Comparison of ENCODE assay signal across 37 cellular contexts in genomic region chr6:540490-540889, GRCh38.
"Had no signal": no experiment of that assay in that cellular context is flagged by ENCODE, and none has a peak within 500 bp of the region (broad histone marks: within the 10 kb centered on the region; RNA-seq: fewer than 3 reads in every experiment).

No MANE protein-coding gene starts in this region.

- H3K4me1 ChIP-seq: adrenal gland, ascending aorta, breast epithelium, esophagus muscularis mucosa, foreskin keratinocyte, gastrocnemius medialis, heart left ventricle had no signal

- H3K4me1 Mint-ChIP-seq: brain, endodermal cell had no signal

- H3K27ac Mint-ChIP-seq: activated B cell treated with CpG ODN at 0.5 μM for 24 hours; activated CD4-positive, alpha-beta memory T cell treated with anti-CD3 and anti-CD28 coated beads for 36 hours; activated CD4-positive, alpha-beta T cell treated with anti-CD3 and anti-CD28 coated beads for 36 hours; activated CD4-positive, alpha-beta T cell treated with anti-CD3 and anti-CD28 coated beads, Interleukin-2, amount 10 ng/mL, durations not matched to agents 24 days and 14 days; activated CD8-positive, alpha-beta memory T cell treated with anti-CD3 and anti-CD28 coated beads, Interleukin-2, amount 10 ng/mL, durations not matched to agents 7 days and 5 days; activated CD8-positive, alpha-beta T cell treated with anti-CD3 and anti-CD28 coated beads, Interleukin-2, amount 10 ng/mL, durations not matched to agents 7 days and 5 days; activated T-helper 1 cell treated with anti-CD3 and anti-CD28 coated beads, Interleukin-12 subunit alpha, Interleukin-12 subunit beta, Interleukin-2, Interleukin-4 antibody, amounts not matched to agents 30 ng/mL and 10 ng/mL and 1 ng/mL, durations not matched to agents 14 hours and 24 hours and 36 hours; brain; dendritic cell treated with granulocyte-macrophage colony-stimulating factor and Interleukin-4, amounts not matched to agents 40 ng/mL and 50 ng/mL, for 4 days; endodermal cell; T-helper 17 cell; T-helper 2 cell treated with Interferon-gamma antibody and Interleukin-4, amounts not matched to agents 5 μg/mL and 100 μg/mL, for 36 hours had no signal

- H3K4me3 ChIP-seq: adrenal gland, ascending aorta, breast epithelium, cardiac muscle cell, coronary artery, dorsolateral prefrontal cortex, esophagus muscularis mucosa, gastrocnemius medialis, heart left ventricle had no signal

- H3K4me3 Mint-ChIP-seq: activated B cell treated with CpG ODN at 0.5 μM for 24 hours; activated CD4-positive, alpha-beta memory T cell treated with anti-CD3 and anti-CD28 coated beads for 36 hours; activated CD4-positive, alpha-beta T cell treated with anti-CD3 and anti-CD28 coated beads for 36 hours; activated CD4-positive, alpha-beta T cell treated with anti-CD3 and anti-CD28 coated beads, Interleukin-2, amount 10 ng/mL, durations not matched to agents 24 days and 14 days; activated CD8-positive, alpha-beta memory T cell treated with anti-CD3 and anti-CD28 coated beads, Interleukin-2, amount 10 ng/mL, durations not matched to agents 7 days and 5 days; activated CD8-positive, alpha-beta T cell treated with anti-CD3 and anti-CD28 coated beads, Interleukin-2, amount 10 ng/mL, durations not matched to agents 7 days and 5 days; activated T-helper 1 cell treated with anti-CD3 and anti-CD28 coated beads, Interleukin-12 subunit alpha, Interleukin-12 subunit beta, Interleukin-2, Interleukin-4 antibody, amounts not matched to agents 30 ng/mL and 10 ng/mL and 1 ng/mL, durations not matched to agents 14 hours and 24 hours and 36 hours; brain; dendritic cell treated with granulocyte-macrophage colony-stimulating factor and Interleukin-4, amounts not matched to agents 40 ng/mL and 50 ng/mL, for 4 days; endodermal cell; T-helper 17 cell; T-helper 2 cell treated with Interferon-gamma antibody and Interleukin-4, amounts not matched to agents 5 μg/mL and 100 μg/mL, for 36 hours had no signal

- DNase-seq: activated B cell treated with CpG ODN at 0.5 μM for 24 hours; activated CD4-positive, alpha-beta memory T cell treated with anti-CD3 and anti-CD28 coated beads for 36 hours; activated CD4-positive, alpha-beta T cell treated with anti-CD3 and anti-CD28 coated beads for 36 hours; activated CD8-positive, alpha-beta memory T cell treated with anti-CD3 and anti-CD28 coated beads, Interleukin-2, amount 10 ng/mL, durations not matched to agents 7 days and 5 days; activated CD8-positive, alpha-beta memory T cell treated with anti-CD3 and anti-CD28 coated beads, Interleukin-2, amount 50 U/mL, for 4 hours; activated CD8-positive, alpha-beta T cell treated with anti-CD3 and anti-CD28 coated beads, Interleukin-2, amount 10 ng/mL, durations not matched to agents 7 days and 5 days; activated gamma-delta T cell; activated naive CD4-positive, alpha-beta T cell; activated naive CD4-positive, alpha-beta T cell treated with anti-CD3 and anti-CD28 coated beads, Interleukin-2, amount 50 U/mL, for 16 hours; activated T-cell treated with anti-CD3 and anti-CD28 coated beads, Interleukin-2, amount 50 U/mL, for 1 hour; activated T-cell treated with anti-CD3 and anti-CD28 coated beads, Interleukin-2, amount 50 U/mL, for 48 hours; adrenal gland; central memory CD4-positive, alpha-beta T cell; cerebellar nuclear complex; dorsolateral prefrontal cortex; effector memory CD4-positive, alpha-beta T cell; endodermal cell; erythroblast; foreskin keratinocyte; gastrocnemius medialis; glutamatergic neuron; heart left ventricle; T-helper 1 cell; T-helper 17 cell; T1000; WERI-Rb-1 had no signal

- H3K27me3 ChIP-seq: adrenal gland, ascending aorta, breast epithelium, cardiac muscle cell, dorsolateral prefrontal cortex, esophagus muscularis mucosa, foreskin keratinocyte, gastrocnemius medialis, heart left ventricle had no signal

- ATAC-seq: activated CD4-positive, alpha-beta T cell treated with anti-CD3 and anti-CD28 coated beads for 36 hours; activated CD4-positive, CD25-positive, alpha-beta regulatory T cell treated with anti-CD3 and anti-CD28 coated beads, Interleukin-2, amount 50 U/mL, for 24 hours; activated CD8-positive, alpha-beta memory T cell treated with anti-CD3 and anti-CD28 coated beads, Interleukin-2, amount 10 ng/mL, durations not matched to agents 7 days and 5 days; activated CD8-positive, alpha-beta T cell treated with anti-CD3 and anti-CD28 coated beads, Interleukin-2, amount 10 ng/mL, durations not matched to agents 7 days and 5 days; foreskin keratinocyte; gastrocnemius medialis; heart left ventricle; T-helper 17 cell had no signal

- H3K27me3 Mint-ChIP-seq: activated B cell treated with CpG ODN at 0.5 μM for 24 hours; activated CD4-positive, alpha-beta memory T cell treated with anti-CD3 and anti-CD28 coated beads for 36 hours; activated CD4-positive, alpha-beta T cell treated with anti-CD3 and anti-CD28 coated beads for 36 hours; activated CD4-positive, alpha-beta T cell treated with anti-CD3 and anti-CD28 coated beads, Interleukin-2, amount 10 ng/mL, durations not matched to agents 24 days and 14 days; activated CD8-positive, alpha-beta memory T cell treated with anti-CD3 and anti-CD28 coated beads, Interleukin-2, amount 10 ng/mL, durations not matched to agents 7 days and 5 days; brain; dendritic cell treated with granulocyte-macrophage colony-stimulating factor and Interleukin-4, amounts not matched to agents 40 ng/mL and 50 ng/mL, for 4 days; T-helper 17 cell had no signal
